8 cellular contexts compared by ENCODE assay signal in the genomic region with DNA sequence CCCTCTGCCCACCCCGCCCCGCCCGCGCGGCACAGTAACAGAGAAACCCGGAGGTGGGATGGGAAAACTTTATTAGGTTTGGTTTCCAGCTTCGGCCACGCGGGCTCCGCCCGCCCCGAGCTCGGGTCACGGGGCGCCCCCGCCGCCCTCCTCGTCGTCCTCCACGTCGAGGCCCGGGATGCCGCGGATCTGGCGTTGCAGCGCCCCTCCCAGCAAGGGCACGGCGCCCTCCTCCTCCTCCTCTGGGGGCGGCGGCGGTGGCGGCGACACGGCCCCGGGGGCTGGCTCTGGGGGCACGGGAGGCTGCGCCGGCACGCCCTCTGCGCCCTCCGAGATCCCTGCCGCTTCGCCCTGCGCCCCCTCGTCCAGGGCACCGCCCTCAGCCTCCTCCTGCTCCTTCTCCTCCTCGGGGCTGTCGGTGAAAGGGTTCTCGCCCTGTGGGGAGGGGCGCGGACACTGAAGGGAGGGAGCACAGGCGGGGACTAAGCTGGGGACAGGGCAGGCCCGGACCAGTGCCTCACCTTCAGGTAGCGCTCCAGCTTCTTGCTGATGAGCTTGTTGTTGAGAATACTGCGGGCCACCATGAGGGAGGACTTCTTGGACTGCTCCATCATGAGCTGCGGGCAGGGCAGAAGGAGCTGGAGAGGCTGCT. TPM values are rescaled to one million over a fixed set of nuclear protein-coding genes. Genes with fewer than 3 reads are reported as not detected.
A peak's percentile ranks its signal among the peaks of the same experiment; 100 is the strongest.
DNase-seq lines count a peak whose midpoint lies in the region; ATAC-seq, FAIRE-seq and TF ChIP-seq lines count a peak whose summit lies in the region.

No MANE protein-coding gene starts in this region.

- 0% methylated on average over 10 of the region's 56 CpGs for WGBS in suprapubic skin

- peak overlapping the region; percentile 77 for H3K9ac ChIP-seq in NT2/D1 (ENCODE audit: insufficient read length, low read depth)

- H3K4me3 ChIP-seq in NT2/D1 (ENCODE audit: insufficient read length, low read depth) (peak overlapping the region; percentile 73), bronchial epithelial cell (ENCODE audit: low read depth, low read length) (peak overlapping the region; percentile 98), suprapubic skin (peak overlapping the region; percentile 65)

- no peak for FAIRE-seq in bronchial epithelial cell (lab: Jason Lieb, UNC)

- no peaks in the 10 kb centered on the region for H3K9me3 ChIP-seq in NT2/D1 (ENCODE audit: insufficient read depth, low read length)
- no peaks in the 10 kb centered on the region for H3K9me3 ChIP-seq in suprapubic skin

- peak overlapping the region; percentile 92 for H3K27ac ChIP-seq in suprapubic skin

- peaks cover 7% of the 10 kb centered on the region for H3K4me1 ChIP-seq in NT2/D1 (ENCODE audit: insufficient read depth, insufficient read length)
- peaks cover 46% of the 10 kb centered on the region for H3K4me1 ChIP-seq in suprapubic skin

- DNase-seq in DMS53 (lab: John Stamatoyannopoulos, UW) (peak; percentile 86), NT2/D1 (ENCODE audit: low read depth, low spot score) (peak; percentile 70), bronchial epithelial cell (ENCODE audit: low read depth) (peak; percentile 57), left lobe of liver (ENCODE audit: low spot score) (peak; percentile 65), suprapubic skin (ENCODE audit: low spot score in 2 of 2) (no peak), NCI-H128 (lab: John Stamatoyannopoulos, UW; ENCODE audit: unreplicated experiment) (no peak)

- H3K36me3 ChIP-seq in NT2/D1 (ENCODE audit: insufficient read depth, insufficient read length, low read length) (peaks cover 22% of the 10 kb centered on the region), bronchial epithelial cell (ENCODE audit: control insufficient read depth, insufficient read depth, low read length) (no peaks in the 10 kb centered on the region), suprapubic skin (no peaks in the 10 kb centered on the region)

- H3K27me3 ChIP-seq in NT2/D1 (ENCODE audit: insufficient read depth, insufficient read length) (no peaks in the 10 kb centered on the region), bronchial epithelial cell (ENCODE audit: control insufficient read depth, insufficient read depth, low read length) (no peaks in the 10 kb centered on the region), suprapubic skin (no peaks in the 10 kb centered on the region)

- no peak for TF ChIP-seq CTCF in bronchial epithelial cell (IDR thresholded peaks at IDR 0.05; ENCODE audit: insufficient read depth, low read length, severe bottlenecking)
- no peak for TF ChIP-seq CTCF in suprapubic skin (IDR thresholded peaks at IDR 0.05)

- TF ChIP-seq POLR2A in suprapubic skin (IDR thresholded peaks at IDR 0.05) = no peak

- TF ChIP-seq EP300 in suprapubic skin (IDR thresholded peaks at IDR 0.05) = no peak

- peak; percentile 20 for ATAC-seq in GM19324 (IDR thresholded peaks at IDR 0.05; ENCODE audit: low FRiP score, unreplicated experiment)
- peak; percentile 13 for ATAC-seq in HG03280 (IDR thresholded peaks at IDR 0.05; ENCODE audit: unreplicated experiment)
- peak; percentile 34 for ATAC-seq in left lobe of liver

RNA-seq across cellular contexts. Expression of gene AKAP8, which starts 0.5 kb away (rescaled TPM):
- total RNA-seq in bronchial epithelial cell = 16.8 TPM in 2 replicates
- 24.7 TPM for total RNA-seq in left lobe of liver
- total RNA-seq in suprapubic skin = 10 to 100 TPM; 25.3 to 77.9 (median 41.6) TPM

RNA-seq across cellular contexts. Expression of gene AKAP8L, which starts 38.7 kb away (rescaled TPM):
- total RNA-seq in bronchial epithelial cell (75.3 and 78.9 TPM in 2 replicates), left lobe of liver (64.5 TPM), suprapubic skin (100 to 1,000 TPM in 2 of 4 donors, 10 to 100 TPM in 2; 97.5 to 259 (median 118) TPM)

RNA-seq across cellular contexts. Expression of gene BRD4, which starts 47.8 kb away (rescaled TPM):
- total RNA-seq in bronchial epithelial cell = 12.1 and 15.4 TPM in 2 replicates
- total RNA-seq in left lobe of liver = 46.1 TPM
- total RNA-seq in suprapubic skin = 100 to 1,000 TPM in 1 of 4 donors, 10 to 100 TPM in 3; 54.8 to 111 (median 68.3) TPM

Comparison
In these comparisons a context has a peak if more than half of its experiments do, and no peak if none do; other contexts are left out.
1. DNase-seq: peak in DMS53 (single experiment), NT2/D1 (single experiment), bronchial epithelial cell (single experiment) and left lobe of liver (single experiment); none in suprapubic skin (0 of 2) and NCI-H128 (single experiment).
2. Peak in every context shown above with its lines, with median percentiles within 50 percentile points of each other: ATAC-seq and H3K4me3 ChIP-seq.